In genomic region chr22:43381693-43382092, GRCh38 we compare ENCODE assay signal across 2 cellular contexts.
TF ChIP-seq lines count a peak whose summit lies in the region.

No MANE protein-coding gene starts in this region.

TF ChIP-seq in IMR-90, 13 proteins besides CTCF, POLR2A, EP300 and RAD21:
- TF ChIP-seq SMC3 (IDR thresholded peaks at IDR 0.05; ENCODE audit: low read depth, low read length) (no peak), USF2 (IDR thresholded peaks at IDR 0.05; ENCODE audit: low read depth, low read length) (no peak), NFE2L2 (IDR thresholded peaks at IDR 0.05; ENCODE audit: low read depth, low read length) (no peak), BHLHE40 (IDR thresholded peaks at IDR 0.05; ENCODE audit: low read depth, low read length) (no peak), MXI1 (IDR thresholded peaks at IDR 0.05; ENCODE audit: borderline replicate concordance, low read depth, low read length) (no peak)

TF ChIP-seq in HepG2, 621 proteins besides CTCF, POLR2A, EP300 and RAD21:
- TF ChIP-seq PATZ1 (CRISPR knock-in tag; IDR thresholded peaks at IDR 0.05) (no peak), ZNF124 (CRISPR knock-in tag; IDR thresholded peaks at IDR 0.05) (no peak), HMGXB4 (CRISPR knock-in tag; IDR thresholded peaks at IDR 0.05; ENCODE audit: borderline replicate concordance in 1 of 2, low read depth in 1 of 2) (no peak), DNMT1 (CRISPR knock-in tag; IDR thresholded peaks at IDR 0.05) (no peak), ZNF3 (CRISPR knock-in tag; IDR thresholded peaks at IDR 0.05) (no peak), STAT6 (CRISPR knock-in tag; IDR thresholded peaks at IDR 0.05; ENCODE audit: borderline replicate concordance) (no peak), MEIS2 (CRISPR knock-in tag; IDR thresholded peaks at IDR 0.05) (no peak), KLF11 (CRISPR knock-in tag; IDR thresholded peaks at IDR 0.05) (no peak), ZNF253 (CRISPR knock-in tag; IDR thresholded peaks at IDR 0.05; ENCODE audit: borderline replicate concordance) (no peak), SATB2 (CRISPR knock-in tag; IDR thresholded peaks at IDR 0.05) (no peak), TBP (CRISPR knock-in tag; IDR thresholded peaks at IDR 0.05) (no peak), ZNF580 (CRISPR knock-in tag; IDR thresholded peaks at IDR 0.05; ENCODE audit: borderline replicate concordance, low read depth) (no peak), SRSF9 (IDR thresholded peaks at IDR 0.05; ENCODE audit: borderline replicate concordance, insufficient read depth, low read depth, low read length, poor library complexity, severe bottlenecking) (no peak), ZFP36 (IDR thresholded peaks at IDR 0.05; ENCODE audit: borderline replicate concordance, low read depth, low read length, partially characterized antibody) (no peak), ZNF143 (CRISPR knock-in tag; IDR thresholded peaks at IDR 0.05) (no peak), FOSL2 (CRISPR knock-in tag; IDR thresholded peaks at IDR 0.05) (no peak), MNT (IDR thresholded peaks at IDR 0.05) (no peak), ELF4 (CRISPR knock-in tag; IDR thresholded peaks at IDR 0.05; ENCODE audit: borderline replicate concordance) (no peak), YEATS4 (CRISPR knock-in tag; IDR thresholded peaks at IDR 0.05; ENCODE audit: borderline replicate concordance) (no peak), PPARG (CRISPR knock-in tag; conservative IDR thresholded peaks at IDR 0.05) (no peak)
